In the genomic region with DNA sequence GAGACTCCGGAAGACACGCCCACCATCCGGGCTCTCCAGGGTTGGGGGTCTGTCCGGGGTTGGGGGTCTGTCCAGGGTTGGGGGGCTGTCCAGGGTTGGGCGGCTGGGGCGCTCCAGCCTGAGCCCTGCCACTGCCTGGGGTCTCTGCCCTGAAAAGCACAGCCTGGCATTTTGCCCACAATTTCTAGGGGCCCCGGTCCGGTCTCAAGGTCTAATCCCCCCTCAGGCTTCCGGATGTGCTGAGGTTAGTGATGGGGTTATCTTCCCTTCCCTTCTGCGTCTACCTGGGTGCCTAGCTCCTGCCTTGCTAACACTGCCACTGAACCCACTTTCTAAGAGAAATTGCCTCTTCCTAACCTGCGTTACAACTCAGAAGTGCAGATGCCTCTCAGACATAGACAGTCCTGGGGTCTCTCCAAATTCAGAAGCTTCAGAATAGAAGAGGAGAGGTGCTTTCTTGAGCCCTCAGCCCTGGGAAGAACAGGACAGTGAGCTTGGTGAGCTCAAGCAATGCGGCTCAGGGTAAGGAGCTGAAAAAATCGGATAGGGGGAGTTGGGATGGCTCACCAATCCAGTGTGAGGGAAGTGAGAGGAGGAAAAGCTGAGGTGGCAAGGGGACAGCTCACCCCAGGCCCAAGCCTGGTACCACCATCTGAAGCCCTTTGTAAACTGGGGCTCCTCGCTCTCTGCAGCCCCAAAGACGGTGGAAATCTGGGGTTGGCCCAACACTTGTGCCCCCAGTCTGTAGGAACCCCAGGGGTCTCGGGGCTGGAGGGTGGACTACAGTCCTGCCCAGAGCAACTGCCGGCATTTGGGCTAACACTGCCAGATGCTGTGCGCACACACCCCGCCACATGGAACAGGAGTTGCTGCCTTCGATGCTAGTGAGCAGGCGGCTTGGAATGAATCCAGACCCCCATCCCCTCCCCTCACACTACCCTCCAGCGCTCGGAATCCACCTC, we compare ENCODE assay signal across 18 cellular contexts. TPM values are rescaled to one million over a fixed set of nuclear protein-coding genes. Genes with fewer than 3 reads are reported as not detected.
DNase-seq lines count a peak whose midpoint lies in the region; ATAC-seq and TF ChIP-seq lines count a peak whose summit lies in the region.
"Had no signal": no experiment of that assay in that cellular context is flagged by ENCODE, and none has a peak within 500 bp of the region (broad histone marks: within the 10 kb centered on the region; RNA-seq: fewer than 3 reads in every experiment).

No MANE protein-coding gene starts in this region.

- ATAC-seq in SK-N-SH treated with all-trans-retinoic acid at 6 μM for 48 hours (no peak), HCT116 (no peak), HG03457 (IDR thresholded peaks at IDR 0.05; ENCODE audit: unreplicated experiment) (no peak)
- ATAC-seq: activated CD8-positive, alpha-beta memory T cell treated with anti-CD3 and anti-CD28 coated beads, Interleukin-2, amount 10 ng/mL, durations not matched to agents 7 days and 5 days had no signal

- no peaks in the 10 kb centered on the region; a peak in 1 of 4 replicates for H3K4me1 ChIP-seq in SK-N-SH (ENCODE audit: control insufficient read depth in 1 of 2, insufficient read depth in 2 of 2, low read depth in 1 of 2, low read length in 1 of 2)
- H3K4me1 ChIP-seq in HCT116 (ENCODE audit: control insufficient read depth in 1 of 2, insufficient read depth in 2 of 2, low read length in 2 of 2) = peaks cover 6 to 18% of the 10 kb centered on the region in 2 experiments; a peak in 3 of 4 replicates
- peaks cover 65% of the 10 kb centered on the region for H3K4me1 ChIP-seq in neural progenitor cell
- H3K4me1 ChIP-seq in thyroid gland = peaks cover 37 to 52% of the 10 kb centered on the region in 2 donors

- H3K9me3 Mint-ChIP-seq in brain (peaks cover 5 to 31% (median 18%) of the 10 kb centered on the region in 5 experiments), neural progenitor cell (no peaks in the 10 kb centered on the region)

- H3K9ac ChIP-seq in SK-N-SH (no peak overlapping the region), HCT116 (ENCODE audit: low read length) (peak overlapping the region; percentile 74), neural progenitor cell (no peak overlapping the region)
- H3K9ac ChIP-seq: parathyroid adenoma had no signal

- H3K9me3 ChIP-seq in SK-N-SH = no peaks in the 10 kb centered on the region
- H3K9me3 ChIP-seq in HCT116 (ENCODE audit: control insufficient read depth in 1 of 2, insufficient read depth in 1 of 2, low read depth in 1 of 2, low read length in 2 of 2) = no peaks in the 10 kb centered on the region
- no peaks in the 10 kb centered on the region for H3K9me3 ChIP-seq in neural progenitor cell (ENCODE audit: low read depth)
- no peaks in the 10 kb centered on the region for H3K9me3 ChIP-seq in thyroid gland
- H3K9me3 ChIP-seq: adrenal gland, spleen, thoracic aorta had no signal

- RAD21 ChIA-PET in HCT116 (lab: Charles Lee; ENCODE audit: low non-redundant PET in 1 of 2, low total read pairs in 2 of 2, uncharacterized antibody in 2 of 2, unreplicated experiment in 2 of 2) = no interaction called here

- H3K4me1 Mint-ChIP-seq in brain (peaks cover 37% of the 10 kb centered on the region), neural progenitor cell (peaks cover 48% of the 10 kb centered on the region)

- 3% methylated on average over 8 of the region's 23 CpGs for WGBS in SK-N-SH (ENCODE audit: low lambda C conversion rate)
- 6 to 8% methylated on average over 18 to 23 of the region's 23 CpGs for WGBS in thyroid gland, 2 donors

- H2AFZ ChIP-seq in SK-N-SH (ENCODE audit: low read depth) = no peak overlapping the region
- H2AFZ ChIP-seq in HCT116 (ENCODE audit: low read depth, low read length, poor library complexity, severe bottlenecking) = no peak overlapping the region
- no peak overlapping the region for H2AFZ ChIP-seq in neural progenitor cell (replicated peaks)

- no peaks in the 10 kb centered on the region for H3K9me2 ChIP-seq in SK-N-SH
- H3K9me2 ChIP-seq in HCT116 (ENCODE audit: insufficient read depth) = no peaks in the 10 kb centered on the region

- H3K36me3 ChIP-seq in SK-N-SH (replicated peaks in 1 of 2; ENCODE audit: control insufficient read depth in 1 of 2, insufficient read depth in 2 of 2, low read length in 1 of 2) = no peaks in the 10 kb centered on the region
- H3K36me3 ChIP-seq in HCT116 (ENCODE audit: control insufficient read depth in 1 of 2, insufficient read depth in 2 of 2, low read length in 2 of 2) = no peaks in the 10 kb centered on the region
- H3K36me3 ChIP-seq in neural progenitor cell = no peaks in the 10 kb centered on the region
- no peaks in the 10 kb centered on the region for H3K36me3 ChIP-seq in thyroid gland
- H3K36me3 ChIP-seq: adrenal gland, spleen, thoracic aorta had no signal

- peak overlapping the region; percentile 61 to 82 (median 74) for H3K4me3 Mint-ChIP-seq in brain
- peak overlapping the region; percentile 66 for H3K4me3 Mint-ChIP-seq in neural progenitor cell
- H3K4me3 Mint-ChIP-seq: activated CD8-positive, alpha-beta memory T cell treated with anti-CD3 and anti-CD28 coated beads, Interleukin-2, amount 10 ng/mL, durations not matched to agents 7 days and 5 days had no signal

- CTCF ChIA-PET in SK-N-SH (lab: Yijun Ruan, JAX) = interaction anchor here (1.1 kb wide), 1 partner anchor 447 kb away, joined by 5 read pairs; no protein-coding TSS in a partner anchor
- CTCF ChIA-PET in HCT116 (lab: Charles Lee) = no interaction called here

- peak overlapping the region in 2 of 5 experiments; percentile 85 to 93 for H3K27ac Mint-ChIP-seq in brain
- no peak overlapping the region for H3K27ac Mint-ChIP-seq in neural progenitor cell
- H3K27ac Mint-ChIP-seq: activated CD8-positive, alpha-beta memory T cell treated with anti-CD3 and anti-CD28 coated beads, Interleukin-2, amount 10 ng/mL, durations not matched to agents 7 days and 5 days had no signal

- no peak for TF ChIP-seq RAD21 in SK-N-SH (IDR thresholded peaks at IDR 0.05; ENCODE audit: low read length)
- no peak for TF ChIP-seq RAD21 in HCT116 (IDR thresholded peaks at IDR 0.05; ENCODE audit: low read depth)

- no TSS peak for BruUV-seq in HCT116 (replicated peaks; lab: Mats Ljungman, UMichigan)

- H3K36me3 Mint-ChIP-seq in brain (peaks cover 29% of the 10 kb centered on the region), neural progenitor cell (peaks cover 5% of the 10 kb centered on the region)

- no peaks in the 10 kb centered on the region for H3K79me2 ChIP-seq in SK-N-SH (ENCODE audit: insufficient read depth)
- no peaks in the 10 kb centered on the region for H3K79me2 ChIP-seq in HCT116 (ENCODE audit: insufficient read depth, low read length)
- H3K79me2 ChIP-seq in neural progenitor cell (ENCODE audit: low read depth) = peaks cover 99% of the 10 kb centered on the region
- H3K79me2 ChIP-seq: parathyroid adenoma had no signal

- H3K4me3 ChIP-seq in SK-N-SH (ENCODE audit: low read depth in 2 of 2, low read length in 1 of 2) (no peak overlapping the region), HCT116 (replicated peaks in 1 of 2; ENCODE audit: low read depth in 1 of 2, low read length in 2 of 2) (peak overlapping the region; percentile 53 to 68), neural progenitor cell (peak overlapping the region; percentile 95), thyroid gland (replicated peaks in 1 of 3) (no peak overlapping the region)
- H3K4me3 ChIP-seq: lung had no signal

- DNase-seq in SK-N-SH (peak; percentile 60), HCT116 (ENCODE audit: low read depth, low spot score) (no peak), neural progenitor cell (ENCODE audit: low spot score) (peak; percentile 67), thyroid gland (no peak), NCI-H146 (lab: John Stamatoyannopoulos, UW) (no peak)
- DNase-seq: ACHN; activated CD8-positive, alpha-beta memory T cell treated with anti-CD3 and anti-CD28 coated beads, Interleukin-2, amount 10 ng/mL, durations not matched to agents 7 days and 5 days; adrenal gland; MV-4-11; Right ventricle myocardium superior; spleen had no signal

- intact Hi-C loops in HCT116 (cut with micrococcal nuclease) (no loop called here), thyroid gland (cut with DNase I) (loop anchor here (10.0 kb wide), 1 partner anchor 449 kb away; no protein-coding TSS in a partner anchor)

- TF ChIP-seq POLR2A in HCT116 (IDR thresholded peaks at IDR 0.05; ENCODE audit: borderline replicate concordance, extremely low read depth, insufficient read depth, insufficient read length) = no peak
- no peak for TF ChIP-seq POLR2A in thyroid gland (IDR thresholded peaks at IDR 0.05)

- TF ChIP-seq CTCF in SK-N-SH (IDR thresholded peaks at IDR 0.05) (no peak), HCT116 (IDR thresholded peaks at IDR 0.05 in 2 of 3, conservative IDR thresholded peaks at IDR 0.05 in 1 of 3; ENCODE audit: borderline replicate concordance in 1 of 3, insufficient read depth in 1 of 3, low read depth in 2 of 3, low read length in 2 of 3) (no peak), brain (conservative IDR thresholded peaks at IDR 0.05) (no peak), neural progenitor cell (IDR thresholded peaks at IDR 0.05) (no peak), thyroid gland (IDR thresholded peaks at IDR 0.05) (no peak)

- no peaks in the 10 kb centered on the region for H3F3A ChIP-seq in SK-N-SH (replicated peaks; ENCODE audit: insufficient read depth)
- peaks cover 90% of the 10 kb centered on the region for H3F3A ChIP-seq in neural progenitor cell (ENCODE audit: low read depth)

- H3K27me3 Mint-ChIP-seq in brain (peaks cover 94% of the 10 kb centered on the region), neural progenitor cell (ENCODE audit: insufficient read depth, low read depth) (peaks cover 70% of the 10 kb centered on the region)

- TF ChIP-seq EP300 in SK-N-SH (IDR thresholded peaks at IDR 0.05; ENCODE audit: borderline replicate concordance in 1 of 2, low read depth in 1 of 2, low read length in 1 of 2) = no peak

- H3K27ac ChIP-seq in SK-N-SH (ENCODE audit: low read depth in 2 of 2, low read length in 1 of 2) (no peak overlapping the region), HCT116 (ENCODE audit: low read depth, low read length) (peak overlapping the region; percentile 40; the same call in 1 of the 2 replicates), neural progenitor cell (peak overlapping the region; percentile 79), thyroid gland (no peak overlapping the region)
- H3K27ac ChIP-seq: adrenal gland, parathyroid adenoma, spleen, thoracic aorta had no signal

- POLR2A ChIA-PET in SK-N-SH (lab: Yijun Ruan, JAX) = no interaction called here
- POLR2A ChIA-PET in HCT116 (lab: Charles Lee) = no interaction called here

- peaks cover 84% of the 10 kb centered on the region for H3K27me3 ChIP-seq in SK-N-SH (ENCODE audit: insufficient read depth)
- peaks cover 4% of the 10 kb centered on the region; the same call in 1 of the 2 replicates for H3K27me3 ChIP-seq in HCT116 (ENCODE audit: insufficient read depth, low read length)
- H3K27me3 ChIP-seq in neural progenitor cell = no peaks in the 10 kb centered on the region
- peaks cover 59% of the 10 kb centered on the region for H3K27me3 ChIP-seq in thyroid gland

- H3K4me2 ChIP-seq in SK-N-SH = no peak overlapping the region
- peak overlapping the region; percentile 83 for H3K4me2 ChIP-seq in HCT116 (ENCODE audit: low read length)
- peak overlapping the region; percentile 99 for H3K4me2 ChIP-seq in neural progenitor cell

- H4K20me1 ChIP-seq in SK-N-SH (ENCODE audit: insufficient read depth) (peaks cover 12% of the 10 kb centered on the region; the same call in 1 of the 2 replicates), HCT116 (ENCODE audit: insufficient read depth) (no peaks in the 10 kb centered on the region), neural progenitor cell (ENCODE audit: low read depth) (peaks cover 100% of the 10 kb centered on the region)

RNA-seq across cellular contexts. Expression of a gene that starts 5.6 kb away (rescaled TPM):
- polyA plus RNA-seq in SK-N-SH (2012; rRNA removed) (not detected in 2 replicates), brain (ENCODE audit: insufficient read depth, low read depth, low replicate concordance) (0.10 TPM)
- not detected in 2 replicates for polyA plus RNA-seq in SK-N-SH (2012; cell fraction: cytosol; rRNA removed)
- 0.01 TPM in 1 of 2 replicates, not detected in the other for polyA plus RNA-seq in SK-N-SH (2012; cell fraction: nucleus; rRNA removed)
- total RNA-seq in HCT116 (2021; ENCODE audit: unreplicated experiment) (2.4 TPM), neural progenitor cell (ENCODE audit: low replicate concordance) (48.4 and 98.7 TPM in 2 replicates), thyroid gland (under 1 TPM in 1 of 4 donors, not detected in 3; 0.13 TPM)
- polyA plus RNA-seq in HCT116 (2012) = 1.2 and 1.3 TPM in 2 replicates
- total RNA-seq: activated CD8-positive, alpha-beta memory T cell treated with anti-CD3 and anti-CD28 coated beads, Interleukin-2, amount 10 ng/mL, durations not matched to agents 7 days and 5 days; adrenal gland; HT1080; lung; Right ventricle myocardium superior; spleen; thoracic aorta had no signal
- polyA plus RNA-seq: adrenal gland, lung, spleen had no signal

RNA-seq across cellular contexts. Expression of a gene that starts 43.9 kb away (rescaled TPM):
- polyA plus RNA-seq in SK-N-SH (2012; rRNA removed) = 32.4 and 33.7 TPM in 2 replicates
- polyA plus RNA-seq in SK-N-SH (2012; cell fraction: cytosol; rRNA removed) = 16.7 and 24.6 TPM in 2 replicates
- 28.1 and 36.0 TPM in 2 replicates for polyA plus RNA-seq in SK-N-SH (2012; cell fraction: nucleus; rRNA removed)
- total RNA-seq in HCT116 (2021; ENCODE audit: unreplicated experiment) = 19.1 TPM
- polyA plus RNA-seq in HCT116 (2012) = 22.7 and 25.5 TPM in 2 replicates
- polyA plus RNA-seq in brain (ENCODE audit: insufficient read depth, low read depth, low replicate concordance) = 10.4 TPM
- total RNA-seq in neural progenitor cell (ENCODE audit: low replicate concordance) = 3.1 and 3.5 TPM in 2 replicates
- total RNA-seq in thyroid gland = 10 to 100 TPM; 13.6 to 42.2 (median 27.5) TPM

Comparison
In these comparisons a context has a peak if more than half of its experiments do, and no peak if none do; other contexts are left out.
1. DNase-seq: peak in SK-N-SH (single experiment) and neural progenitor cell (single experiment); none in HCT116 (single experiment), thyroid gland (0 of 2) and NCI-H146 (single experiment).
2. H3K27ac ChIP-seq: peak in HCT116 (single experiment) and neural progenitor cell (single experiment); none in SK-N-SH (0 of 2) and thyroid gland (0 of 3).
3. H3K4me3 ChIP-seq: peak in HCT116 (2 of 2) and neural progenitor cell (single experiment); none in SK-N-SH (0 of 2) and thyroid gland (0 of 3).
4. RNA of a gene that starts 5.6 kb away (total RNA-seq): 48.4 to 98.7 TPM in neural progenitor cell; 2.4 TPM in HCT116 (single experiment) and 0.13 TPM in thyroid gland; every median in the first group is over 10 times any median in the second.